In genomic region chr12:31117203-31118011, GRCh38 we compare ENCODE assay signal across 8 cellular contexts. TPM values are rescaled to one million over a fixed set of nuclear protein-coding genes. Genes with fewer than 3 reads are reported as not detected.
DNase-seq lines count a peak whose midpoint lies in the region; ATAC-seq, FAIRE-seq and TF ChIP-seq lines count a peak whose summit lies in the region.

No MANE protein-coding gene starts in this region.

- no peaks in the 10 kb centered on the region for H3K9me3 Mint-ChIP-seq in T-helper 1 cell treated with Interleukin-12 subunit alpha and Interleukin-12 subunit beta and Interleukin-4 antibody, amounts not matched to agents 30 μg/mL and 1 μg/mL, for 36 hours
- no peaks in the 10 kb centered on the region for H3K9me3 Mint-ChIP-seq in brain

- no peaks in the 10 kb centered on the region for H3K36me3 ChIP-seq in BLaER1
- no peaks in the 10 kb centered on the region for H3K36me3 ChIP-seq in IMR-90 (ENCODE audit: control insufficient read depth, insufficient read depth, low read length)
- H3K36me3 ChIP-seq in kidney (ENCODE audit: control insufficient read depth in 1 of 2, insufficient read depth in 2 of 2, low read length in 2 of 2) = no peaks in the 10 kb centered on the region

- peak overlapping the region; percentile 63; the same call in 1 of the 2 replicates for H3K27ac ChIP-seq in BLaER1
- H3K27ac ChIP-seq in IMR-90 (ENCODE audit: insufficient read depth, low read length) = no peak overlapping the region
- no peak overlapping the region for H3K27ac ChIP-seq in kidney (ENCODE audit: low read depth in 2 of 2, low read length in 2 of 2)

- H4K91ac ChIP-seq in IMR-90 (ENCODE audit: insufficient read depth, low read depth, low read length) = no peak overlapping the region

- H3K4me2 ChIP-seq in BLaER1 (peak overlapping the region; percentile 99), IMR-90 (ENCODE audit: low read depth, low read length) (peak overlapping the region; percentile 74)

- no peak for FAIRE-seq in kidney (lab: Jason Lieb, UNC)

- intact Hi-C loops in IMR-90 (cut with micrococcal nuclease) = no loop called here
- intact Hi-C loops in kidney (cut with DNase I) = no loop called here

- H3K23ac ChIP-seq in IMR-90 (ENCODE audit: low read depth, low read length) = no peak overlapping the region

- no peak for TF ChIP-seq POLR2A in IMR-90 (IDR thresholded peaks at IDR 0.05; ENCODE audit: low read depth, low read length)

- H3K4me3 Mint-ChIP-seq in T-helper 1 cell treated with Interleukin-12 subunit alpha and Interleukin-12 subunit beta and Interleukin-4 antibody, amounts not matched to agents 30 μg/mL and 1 μg/mL, for 36 hours = peak overlapping the region; percentile 59
- H3K4me3 Mint-ChIP-seq in brain = peak overlapping the region; percentile 84 to 90 (median 88)

- H3K56ac ChIP-seq in IMR-90 (ENCODE audit: extremely low read depth, insufficient read depth, low read length) = no peak overlapping the region

- no peak for TF ChIP-seq RAD21 in IMR-90 (IDR thresholded peaks at IDR 0.05; ENCODE audit: low read length)

- no peak overlapping the region for H2AK5ac ChIP-seq in IMR-90 (ENCODE audit: low read depth, low read length)

- H3K27ac Mint-ChIP-seq in T-helper 1 cell treated with Interleukin-12 subunit alpha and Interleukin-12 subunit beta and Interleukin-4 antibody, amounts not matched to agents 30 μg/mL and 1 μg/mL, for 36 hours = no peak overlapping the region
- peak overlapping the region in 3 of 5 experiments; percentile 34 to 80 (median 77) for H3K27ac Mint-ChIP-seq in brain

- H4K20me1 ChIP-seq in BLaER1 (no peaks in the 10 kb centered on the region), IMR-90 (ENCODE audit: insufficient read depth, low read length) (no peaks in the 10 kb centered on the region)

- dilution Hi-C loops in IMR-90 (cut with HindIII; ENCODE audit: low sequenced_read_pairs, unreplicated experiment) = no loop called here

- CTCF ChIA-PET in IMR-90 (lab: Yijun Ruan, JAX) = no interaction called here

- no peak overlapping the region for H2BK5ac ChIP-seq in IMR-90 (ENCODE audit: low read depth, low read length, poor library complexity, severe bottlenecking)

- no peak overlapping the region for H4K8ac ChIP-seq in IMR-90 (ENCODE audit: low read depth in 2 of 2, low read length in 2 of 2)

- H3K36me3 Mint-ChIP-seq in T-helper 1 cell treated with Interleukin-12 subunit alpha and Interleukin-12 subunit beta and Interleukin-4 antibody, amounts not matched to agents 30 μg/mL and 1 μg/mL, for 36 hours (ENCODE audit: low read depth) = no peaks in the 10 kb centered on the region
- no peaks in the 10 kb centered on the region for H3K36me3 Mint-ChIP-seq in brain

- WGBS in IMR-90 (ENCODE audit: extremely low coverage in 2 of 2, insufficient read length in 1 of 2), 2 experiments = no CpG with 5 or more reads among the region's 45 CpGs

- in situ Hi-C loops in IMR-90 (cut with MboI; ENCODE audit: low sequenced_read_pairs) = no loop called here

- H2BK20ac ChIP-seq in IMR-90 (ENCODE audit: low read depth, low read length) = no peak overlapping the region

- no TSS peak for BruUV-seq in IMR-90 (replicated peaks; lab: Mats Ljungman, UMichigan)

- no peak overlapping the region for H3K18ac ChIP-seq in IMR-90 (ENCODE audit: low read depth, low read length)

- peaks cover 22% of the 10 kb centered on the region for H3K27me3 Mint-ChIP-seq in T-helper 1 cell treated with Interleukin-12 subunit alpha and Interleukin-12 subunit beta and Interleukin-4 antibody, amounts not matched to agents 30 μg/mL and 1 μg/mL, for 36 hours (ENCODE audit: low read depth)
- H3K27me3 Mint-ChIP-seq in brain = peaks cover 3% of the 10 kb centered on the region

- H2AFZ ChIP-seq in IMR-90 (replicated peaks; ENCODE audit: low read length, poor library complexity) = peak overlapping the region; percentile 78

- ATAC-seq in GM19025 (IDR thresholded peaks at IDR 0.05; ENCODE audit: low read depth, unreplicated experiment) (peak; percentile 68), IMR-90 (ENCODE audit: low read depth) (peak; percentile 64; the same call in 1 of the 2 replicates), GM21390 (IDR thresholded peaks at IDR 0.05; ENCODE audit: unreplicated experiment) (no peak)

- H3K4ac ChIP-seq in IMR-90 (ENCODE audit: low read depth, low read length) = no peak overlapping the region

- H3K9ac ChIP-seq in BLaER1 (peak overlapping the region; percentile 79), IMR-90 (ENCODE audit: low read depth, low read length) (no peak overlapping the region), kidney (ENCODE audit: low read length in 2 of 2) (no peak overlapping the region)

- no peaks in the 10 kb centered on the region for H3K79me1 ChIP-seq in IMR-90 (ENCODE audit: low read depth in 1 of 2, low read length in 2 of 2)

- no peak overlapping the region for H2BK15ac ChIP-seq in IMR-90 (ENCODE audit: low read depth, low read length)

- H3K4me1 Mint-ChIP-seq in T-helper 1 cell treated with Interleukin-12 subunit alpha and Interleukin-12 subunit beta and Interleukin-4 antibody, amounts not matched to agents 30 μg/mL and 1 μg/mL, for 36 hours (ENCODE audit: low read depth) = no peaks in the 10 kb centered on the region
- H3K4me1 Mint-ChIP-seq in brain = peaks cover 12% of the 10 kb centered on the region

- H4K5ac ChIP-seq in IMR-90 (ENCODE audit: low read depth, low read length) = no peak overlapping the region

- no peak overlapping the region for H2BK120ac ChIP-seq in IMR-90 (ENCODE audit: low read depth, low read length)

- H3K9me3 ChIP-seq in BLaER1 (peaks cover 6% of the 10 kb centered on the region; the same call in 1 of the 2 replicates), IMR-90 (ENCODE audit: control insufficient read depth, insufficient read depth, low read length) (no peaks in the 10 kb centered on the region), kidney (ENCODE audit: control insufficient read depth in 1 of 2, low read length in 2 of 2) (no peaks in the 10 kb centered on the region)

- TF ChIP-seq CTCF in IMR-90 (conservative IDR thresholded peaks at IDR 0.05; ENCODE audit: low read depth, low read length) (peak; percentile 26; the same call in 1 of the 2 replicates), brain (conservative IDR thresholded peaks at IDR 0.05) (peak; percentile 76 to 83), kidney (IDR thresholded peaks at IDR 0.05; ENCODE audit: borderline replicate concordance, extremely low read depth, insufficient read depth) (peak; percentile 23)

- no peaks in the 10 kb centered on the region for H3K4me1 ChIP-seq in BLaER1
- peaks cover 3% of the 10 kb centered on the region; the same call in 1 of the 2 replicates for H3K4me1 ChIP-seq in IMR-90 (ENCODE audit: control insufficient read depth, insufficient read depth, low read length)
- peaks cover 0 to 5% of the 10 kb centered on the region in 2 donors for H3K4me1 ChIP-seq in kidney (ENCODE audit: control insufficient read depth in 1 of 2, insufficient read depth in 1 of 2, low read depth in 1 of 2, low read length in 2 of 2)

- peak overlapping the region; percentile 75 for H3K4me3 ChIP-seq in BLaER1
- peak overlapping the region; percentile 35 for H3K4me3 ChIP-seq in IMR-90 (ENCODE audit: insufficient read depth, low read depth, low read length)
- peak overlapping the region; percentile 15 to 51 for H3K4me3 ChIP-seq in kidney (ENCODE audit: low read length in 2 of 2)

- DNase-seq in IMR-90 = peak; percentile 1
- no peak for DNase-seq in kidney
- DNase-seq in stimulated activated CD4-positive, alpha-beta T cell treated with anti-CD3 and anti-CD28 coated beads, Interleukin-2, amount 100 ng/mL, for 4 hours (ENCODE audit: low read depth) = peak; percentile 52

- POLR2A ChIA-PET in IMR-90 (lab: Charles Lee; ENCODE audit: unreplicated experiment) = no interaction called here

- H2AK9ac ChIP-seq in IMR-90 (replicated peaks; ENCODE audit: low read depth, low read length, poor library complexity) = no peak overlapping the region

- H3K14ac ChIP-seq in IMR-90 (replicated peaks; ENCODE audit: low read depth, low read length) = no peak overlapping the region

- peaks cover 19% of the 10 kb centered on the region; the same call in 1 of the 2 replicates for H3K27me3 ChIP-seq in BLaER1
- peaks cover 36% of the 10 kb centered on the region for H3K27me3 ChIP-seq in IMR-90 (ENCODE audit: control insufficient read depth, insufficient read depth, low read length)

- no peaks in the 10 kb centered on the region for H3K9me1 ChIP-seq in IMR-90 (ENCODE audit: insufficient read depth, low read length)

TF ChIP-seq in IMR-90, 13 proteins besides CTCF, POLR2A, EP300 and RAD21 (continues in another document):
- TF ChIP-seq MAFK (IDR thresholded peaks at IDR 0.05; ENCODE audit: low read depth, low read length) (no peak), CEBPB (IDR thresholded peaks at IDR 0.05; ENCODE audit: low read depth, low read length) (no peak), MXI1 (IDR thresholded peaks at IDR 0.05; ENCODE audit: borderline replicate concordance, low read depth, low read length) (no peak), USF2 (IDR thresholded peaks at IDR 0.05; ENCODE audit: low read depth, low read length) (no peak), MAZ (IDR thresholded peaks at IDR 0.05; ENCODE audit: borderline replicate concordance, low read depth, low read length) (no peak), SMC3 (IDR thresholded peaks at IDR 0.05; ENCODE audit: low read depth, low read length) (no peak), CHD1 (IDR thresholded peaks at IDR 0.05; ENCODE audit: low read depth, low read length) (no peak)
- TF ChIP-seq, protein P1, sequence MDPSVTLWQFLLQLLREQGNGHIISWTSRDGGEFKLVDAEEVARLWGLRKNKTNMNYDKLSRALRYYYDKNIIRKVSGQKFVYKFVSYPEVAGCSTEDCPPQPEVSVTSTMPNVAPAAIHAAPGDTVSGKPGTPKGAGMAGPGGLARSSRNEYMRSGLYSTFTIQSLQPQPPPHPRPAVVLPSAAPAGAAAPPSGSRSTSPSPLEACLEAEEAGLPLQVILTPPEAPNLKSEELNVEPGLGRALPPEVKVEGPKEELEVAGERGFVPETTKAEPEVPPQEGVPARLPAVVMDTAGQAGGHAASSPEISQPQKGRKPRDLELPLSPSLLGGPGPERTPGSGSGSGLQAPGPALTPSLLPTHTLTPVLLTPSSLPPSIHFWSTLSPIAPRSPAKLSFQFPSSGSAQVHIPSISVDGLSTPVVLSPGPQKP (IDR thresholded peaks at IDR 0.05; ENCODE audit: borderline replicate concordance, low read depth, low read length) = no peak

RNA-seq across cellular contexts. Expression of gene DDX11, which starts 43.7 kb away (rescaled TPM):
- total RNA-seq in IMR-90 (2012; rRNA removed) (9.7 and 10.8 TPM in 2 replicates), kidney (29.9 TPM)
- polyA plus RNA-seq in IMR-90 (2012; rRNA removed) (17.6 and 20.0 TPM in 2 replicates), brain (ENCODE audit: insufficient read depth, low read depth, low replicate concordance) (33.7 TPM), kidney (ENCODE audit: insufficient read depth, low read depth, low replicate concordance) (1.9 TPM)
- polyA plus RNA-seq in IMR-90 (2012; cell fraction: cytosol; rRNA removed) = 6.1 and 6.5 TPM in 2 replicates
- 117 and 186 TPM in 2 replicates for polyA plus RNA-seq in IMR-90 (2012; cell fraction: nucleus; rRNA removed; ENCODE audit: low replicate concordance)

Comparison
In these comparisons a context has a peak if more than half of its experiments do, and no peak if none do; other contexts are left out.
1. CTCF ChIP-seq: peak in every context shown above with its lines; median percentile 80 in brain; 26 in IMR-90; 23 in kidney.